1 cellular context compared by ENCODE assay signal in the genomic region with DNA sequence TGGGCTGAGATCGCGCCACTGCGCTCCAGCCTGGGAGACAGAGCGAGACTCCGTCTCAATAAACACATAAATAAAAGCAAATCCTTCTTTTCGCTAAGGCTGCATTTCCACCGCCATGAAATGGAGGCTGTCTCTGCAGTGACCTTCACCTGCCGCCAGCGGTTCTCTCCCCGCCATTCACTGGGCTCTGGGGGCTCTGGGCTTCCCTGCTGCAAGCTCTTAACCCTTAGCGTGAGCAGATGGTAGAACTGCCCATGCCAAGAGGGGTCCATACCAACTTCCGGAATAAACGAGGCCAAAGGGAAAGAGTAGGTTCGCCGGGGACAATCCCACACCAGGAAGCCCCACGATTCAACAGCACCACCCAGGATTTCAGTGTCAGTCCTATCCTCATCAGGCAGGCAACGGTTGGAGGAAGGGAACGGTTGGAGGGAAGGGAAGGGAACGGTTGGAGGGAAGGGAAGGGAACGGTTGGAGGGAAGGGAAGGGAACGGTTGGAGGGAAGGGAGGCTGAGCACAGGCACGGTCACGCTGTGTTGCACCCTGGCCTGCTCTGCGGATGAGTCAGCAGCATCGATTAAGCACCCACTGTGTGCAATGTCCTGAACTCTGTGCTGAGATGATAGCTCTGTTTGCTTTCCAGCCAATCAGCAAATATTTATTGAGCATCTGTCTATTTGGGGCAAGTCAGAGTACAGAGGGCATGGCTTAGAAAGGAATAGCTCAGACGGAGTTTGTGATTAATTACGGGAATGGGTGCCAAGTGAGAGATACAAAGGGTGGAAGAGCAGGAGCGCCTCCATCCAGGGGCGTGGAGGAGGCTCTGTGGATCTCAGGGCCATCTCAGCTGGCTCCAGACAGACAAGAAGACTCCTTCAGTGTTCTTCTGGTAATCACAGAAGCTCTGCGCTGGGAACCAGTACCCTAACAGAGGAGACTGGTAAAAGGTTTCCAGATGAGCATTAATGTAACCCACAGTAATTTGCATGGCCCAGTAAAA.
TF ChIP-seq lines count a peak whose summit lies in the region.

No MANE protein-coding gene starts in this region.

TF ChIP-seq in HepG2, 621 proteins besides CTCF, POLR2A, EP300 and RAD21 (continued from another document and continues in another):
- TF ChIP-seq IRX3 (CRISPR knock-in tag; IDR thresholded peaks at IDR 0.05; ENCODE audit: borderline replicate concordance, low read depth) (peak; percentile 33; the same call in 1 of the 2 replicates), SATB2 (CRISPR knock-in tag; IDR thresholded peaks at IDR 0.05) (no peak), FOSL1 (CRISPR knock-in tag; IDR thresholded peaks at IDR 0.05; ENCODE audit: borderline replicate concordance) (peak; percentile 95), ZNF570 (CRISPR knock-in tag; IDR thresholded peaks at IDR 0.05; ENCODE audit: borderline replicate concordance) (no peak), NCOR1 (IDR thresholded peaks at IDR 0.05; ENCODE audit: borderline replicate concordance, low read length) (peak; percentile 85; the same call in 1 of the 2 replicates), KDM2A (CRISPR knock-in tag; IDR thresholded peaks at IDR 0.05; ENCODE audit: borderline replicate concordance, low read depth) (no peak), DZIP1 (CRISPR knock-in tag; IDR thresholded peaks at IDR 0.05) (0 out of 2 replicates have a peak, but pooled peaks have one; percentile 28), RNF2 (conservative IDR thresholded peaks at IDR 0.05; ENCODE audit: low read depth) (no peak), TBX3 (IDR thresholded peaks at IDR 0.05; ENCODE audit: borderline replicate concordance) (peak; percentile 93; the same call in 1 of the 2 replicates), HMG20A (CRISPR knock-in tag; IDR thresholded peaks at IDR 0.05; ENCODE audit: borderline replicate concordance) (peak; percentile 86; the same call in 1 of the 2 replicates), ELF3 (CRISPR knock-in tag; IDR thresholded peaks at IDR 0.05) (peak; percentile 76), YEATS2 (CRISPR knock-in tag; IDR thresholded peaks at IDR 0.05; ENCODE audit: borderline replicate concordance) (no peak), TOE1 (CRISPR knock-in tag; IDR thresholded peaks at IDR 0.05) (no peak), ZNF770 (CRISPR knock-in tag; IDR thresholded peaks at IDR 0.05) (peak; percentile 30; the same call in 1 of the 2 replicates), ZNF549 (CRISPR knock-in tag; IDR thresholded peaks at IDR 0.05) (no peak), SMAD1 (CRISPR knock-in tag; IDR thresholded peaks at IDR 0.05; ENCODE audit: borderline replicate concordance, low read depth) (no peak), ZNF296 (CRISPR knock-in tag; conservative IDR thresholded peaks at IDR 0.05) (no peak), ZNF18 (CRISPR knock-in tag; IDR thresholded peaks at IDR 0.05; ENCODE audit: insufficient replicate concordance) (no peak), SIX4 (CRISPR knock-in tag; IDR thresholded peaks at IDR 0.05) (peak; percentile 34; the same call in 1 of the 2 replicates), GATAD2A (CRISPR knock-in tag; IDR thresholded peaks at IDR 0.05) (peak; percentile 94), LBX2 (CRISPR knock-in tag; IDR thresholded peaks at IDR 0.05; ENCODE audit: borderline replicate concordance) (peak; percentile 69; the same call in 1 of the 2 replicates), STAG1 (CRISPR knock-in tag; IDR thresholded peaks at IDR 0.05) (peak; percentile 36), FOXC1 (CRISPR knock-in tag; IDR thresholded peaks at IDR 0.05; ENCODE audit: borderline replicate concordance) (peak; percentile 76; the same call in 1 of the 2 replicates), HINFP (CRISPR knock-in tag; IDR thresholded peaks at IDR 0.05; ENCODE audit: low read depth) (no peak), PAWR (CRISPR knock-in tag; IDR thresholded peaks at IDR 0.05; ENCODE audit: borderline replicate concordance) (no peak), PPARG (CRISPR knock-in tag; conservative IDR thresholded peaks at IDR 0.05) (peak; percentile 92), ZFX (CRISPR knock-in tag; IDR thresholded peaks at IDR 0.05; ENCODE audit: low read depth) (peak; percentile 68; the same call in 1 of the 2 replicates), ZNF350 (CRISPR knock-in tag; IDR thresholded peaks at IDR 0.05; ENCODE audit: borderline replicate concordance, low read depth) (peak; percentile 70; the same call in 1 of the 2 replicates), SMAD3 (CRISPR knock-in tag; IDR thresholded peaks at IDR 0.05) (peak; percentile 87)
- TF ChIP-seq, protein P1, sequence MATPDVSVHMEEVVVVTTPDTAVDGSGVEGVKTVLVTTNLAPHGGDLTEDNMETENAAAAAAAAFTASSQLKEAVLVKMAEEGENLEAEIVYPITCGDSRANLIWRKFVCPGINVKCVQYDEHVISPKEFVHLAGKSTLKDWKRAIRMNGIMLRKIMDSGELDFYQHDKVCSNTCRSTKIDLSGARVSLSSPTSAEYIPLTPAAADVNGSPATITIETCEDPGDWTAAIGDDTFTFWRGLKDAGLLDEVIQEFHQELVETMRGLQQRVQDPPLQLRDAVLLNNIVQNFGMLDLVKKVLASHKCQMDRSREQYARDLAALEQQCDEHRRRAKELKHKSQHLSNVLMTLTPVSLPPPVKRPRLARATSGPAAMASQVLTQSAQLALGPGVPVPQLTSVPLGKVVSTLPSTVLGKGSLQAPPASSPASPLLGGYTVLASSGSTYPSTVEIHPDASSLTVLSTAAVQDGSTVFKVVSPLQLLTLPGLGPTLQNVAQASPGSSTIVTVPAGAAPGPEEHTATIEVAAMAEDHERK (CRISPR knock-in tag; IDR thresholded peaks at IDR 0.05; ENCODE audit: low read depth): no peak
- TF ChIP-seq, protein P2, sequence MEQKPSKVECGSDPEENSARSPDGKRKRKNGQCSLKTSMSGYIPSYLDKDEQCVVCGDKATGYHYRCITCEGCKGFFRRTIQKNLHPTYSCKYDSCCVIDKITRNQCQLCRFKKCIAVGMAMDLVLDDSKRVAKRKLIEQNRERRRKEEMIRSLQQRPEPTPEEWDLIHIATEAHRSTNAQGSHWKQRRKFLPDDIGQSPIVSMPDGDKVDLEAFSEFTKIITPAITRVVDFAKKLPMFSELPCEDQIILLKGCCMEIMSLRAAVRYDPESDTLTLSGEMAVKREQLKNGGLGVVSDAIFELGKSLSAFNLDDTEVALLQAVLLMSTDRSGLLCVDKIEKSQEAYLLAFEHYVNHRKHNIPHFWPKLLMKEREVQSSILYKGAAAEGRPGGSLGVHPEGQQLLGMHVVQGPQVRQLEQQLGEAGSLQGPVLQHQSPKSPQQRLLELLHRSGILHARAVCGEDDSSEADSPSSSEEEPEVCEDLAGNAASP (CRISPR knock-in tag; IDR thresholded peaks at IDR 0.05; ENCODE audit: borderline replicate concordance): peak; percentile 38; the same call in 1 of the 2 replicates
- TF ChIP-seq, protein P3, sequence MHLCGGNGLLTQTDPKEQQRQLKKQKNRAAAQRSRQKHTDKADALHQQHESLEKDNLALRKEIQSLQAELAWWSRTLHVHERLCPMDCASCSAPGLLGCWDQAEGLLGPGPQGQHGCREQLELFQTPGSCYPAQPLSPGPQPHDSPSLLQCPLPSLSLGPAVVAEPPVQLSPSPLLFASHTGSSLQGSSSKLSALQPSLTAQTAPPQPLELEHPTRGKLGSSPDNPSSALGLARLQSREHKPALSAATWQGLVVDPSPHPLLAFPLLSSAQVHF (CRISPR knock-in tag; IDR thresholded peaks at IDR 0.05): no peak
- TF ChIP-seq, protein P4, sequence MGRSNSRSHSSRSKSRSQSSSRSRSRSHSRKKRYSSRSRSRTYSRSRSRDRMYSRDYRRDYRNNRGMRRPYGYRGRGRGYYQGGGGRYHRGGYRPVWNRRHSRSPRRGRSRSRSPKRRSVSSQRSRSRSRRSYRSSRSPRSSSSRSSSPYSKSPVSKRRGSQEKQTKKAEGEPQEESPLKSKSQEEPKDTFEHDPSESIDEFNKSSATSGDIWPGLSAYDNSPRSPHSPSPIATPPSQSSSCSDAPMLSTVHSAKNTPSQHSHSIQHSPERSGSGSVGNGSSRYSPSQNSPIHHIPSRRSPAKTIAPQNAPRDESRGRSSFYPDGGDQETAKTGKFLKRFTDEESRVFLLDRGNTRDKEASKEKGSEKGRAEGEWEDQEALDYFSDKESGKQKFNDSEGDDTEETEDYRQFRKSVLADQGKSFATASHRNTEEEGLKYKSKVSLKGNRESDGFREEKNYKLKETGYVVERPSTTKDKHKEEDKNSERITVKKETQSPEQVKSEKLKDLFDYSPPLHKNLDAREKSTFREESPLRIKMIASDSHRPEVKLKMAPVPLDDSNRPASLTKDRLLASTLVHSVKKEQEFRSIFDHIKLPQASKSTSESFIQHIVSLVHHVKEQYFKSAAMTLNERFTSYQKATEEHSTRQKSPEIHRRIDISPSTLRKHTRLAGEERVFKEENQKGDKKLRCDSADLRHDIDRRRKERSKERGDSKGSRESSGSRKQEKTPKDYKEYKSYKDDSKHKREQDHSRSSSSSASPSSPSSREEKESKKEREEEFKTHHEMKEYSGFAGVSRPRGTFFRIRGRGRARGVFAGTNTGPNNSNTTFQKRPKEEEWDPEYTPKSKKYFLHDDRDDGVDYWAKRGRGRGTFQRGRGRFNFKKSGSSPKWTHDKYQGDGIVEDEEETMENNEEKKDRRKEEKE (IDR thresholded peaks at IDR 0.05): no peak
